Comparison of ENCODE assay signal across 34 cellular contexts in the genomic region with DNA sequence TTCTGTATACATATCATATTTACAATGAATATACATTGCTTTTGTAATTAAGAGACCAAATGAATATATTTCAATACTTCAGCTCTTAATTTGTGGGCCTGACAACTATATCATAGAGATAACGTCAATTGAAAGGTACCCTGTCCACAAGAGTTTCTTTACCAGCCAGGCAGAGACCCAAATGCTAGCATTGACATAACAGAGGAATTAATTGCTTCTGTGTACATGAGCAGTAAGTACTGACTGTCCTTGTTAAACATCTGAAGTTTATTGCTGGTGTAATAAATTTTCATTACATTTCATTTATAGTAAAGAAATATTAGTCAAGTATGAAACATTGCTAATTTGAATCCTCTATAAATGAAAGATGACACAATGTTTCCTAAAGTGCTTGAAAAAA.
"Had no signal": no experiment of that assay in that cellular context is flagged by ENCODE, and none has a peak within 500 bp of the region (broad histone marks: within the 10 kb centered on the region; RNA-seq: fewer than 3 reads in every experiment).

No MANE protein-coding gene starts in this region.

- H3K4me3 ChIP-seq: MG63 had no signal

- H3K9me3 ChIP-seq: MG63 had no signal

- DNase-seq: Karpas-422, Kasumi-1, KG1, MG63, MM.1S, MV-4-11, NCI-H1048, NCI-H1092, NCI-H1092 treated with DMSO at 0.1 percent for 48 hours, NCI-H1105, NCI-H1105 treated with DMSO at 0.1 percent for 48 hours, NCI-H1417 treated with DMSO at 0.1 percent for 48 hours, NCI-H1436, NCI-H1436 treated with DMSO at 0.1 percent for 48 hours, NCI-H146, NCI-H1694, NCI-H1694 treated with DMSO at 0.1 percent for 48 hours, NCI-H187, NCI-H187 treated with DMSO at 0.1 percent for 48 hours, NCI-H1930, NCI-H2029, NCI-H2029 treated with DMSO at 0.1 percent for 48 hours, NCI-H2081, NCI-H2081 treated with DMSO at 0.1 percent for 48 hours, NCI-H2107, NCI-H2171, NCI-H2171 treated with DMSO at 0.1 percent for 48 hours, NCI-H2227 treated with DMSO at 0.1 percent for 48 hours, NCI-H226, NCI-H345, NCI-H446, NCI-H446 treated with DMSO at 0.1 percent for 48 hours, NCI-H510A had no signal

- H3K4me2 ChIP-seq: KMS-11 had no signal

- H3K27ac ChIP-seq: KMS-11 had no signal

- H3K27me3 ChIP-seq: MG63 had no signal

- H3K36me3 ChIP-seq: MG63 had no signal

- H3K9ac ChIP-seq: KMS-11 had no signal
